ENCODE assay signal across 1 cellular context in genomic region chr1:205774277-205775014, GRCh38.
A peak's percentile ranks its signal among the peaks of the same experiment; 100 is the strongest.
TF ChIP-seq lines count a peak whose summit lies in the region.

No MANE protein-coding gene starts in this region.

TF ChIP-seq in H1, 55 proteins besides CTCF, POLR2A, EP300 and RAD21 (continued from another document):
- TF ChIP-seq CTBP2 (IDR thresholded peaks at IDR 0.05; ENCODE audit: borderline replicate concordance, insufficient read depth, insufficient read length, low read length) = no peak
- TF ChIP-seq KDM1A (IDR thresholded peaks at IDR 0.05; ENCODE audit: borderline replicate concordance, low read length) = no peak
- no peak for TF ChIP-seq MAX (IDR thresholded peaks at IDR 0.05)
- no peak for TF ChIP-seq CHD1 (IDR thresholded peaks at IDR 0.05; ENCODE audit: low read depth, low read length)
- no peak for TF ChIP-seq POU5F1 (IDR thresholded peaks at IDR 0.05; ENCODE audit: low read depth, low read length)
- no peak for TF ChIP-seq RNF2 (IDR thresholded peaks at IDR 0.05; ENCODE audit: borderline replicate concordance, low read depth, low read length, missing control alignments, poor library complexity, severe bottlenecking)
- TF ChIP-seq USF2 (IDR thresholded peaks at IDR 0.05; ENCODE audit: low read length) = no peak
- TF ChIP-seq SIX5 (IDR thresholded peaks at IDR 0.05; ENCODE audit: low read depth, low read length) = no peak
- TF ChIP-seq CHD2 (IDR thresholded peaks at IDR 0.05; ENCODE audit: low read length) = no peak
- 0 out of 2 replicates have a peak, but pooled peaks have one; percentile 30 for TF ChIP-seq TBP (IDR thresholded peaks at IDR 0.05; ENCODE audit: low read depth, low read length)
- TF ChIP-seq SAP30 (IDR thresholded peaks at IDR 0.05; ENCODE audit: insufficient read depth, insufficient replicate concordance, low read length) = no peak
- TF ChIP-seq SIN3A (conservative IDR thresholded peaks at IDR 0.05 in 1 of 2, IDR thresholded peaks at IDR 0.05 in 1 of 2; ENCODE audit: low read depth in 1 of 2, low read length in 2 of 2) = 0 out of 4 replicates have a peak, but pooled peaks of 1 of the 2 experiments have one; percentile 38
- TF ChIP-seq BRCA1 (IDR thresholded peaks at IDR 0.05; ENCODE audit: low read depth, low read length) = no peak
